In the genomic region with DNA sequence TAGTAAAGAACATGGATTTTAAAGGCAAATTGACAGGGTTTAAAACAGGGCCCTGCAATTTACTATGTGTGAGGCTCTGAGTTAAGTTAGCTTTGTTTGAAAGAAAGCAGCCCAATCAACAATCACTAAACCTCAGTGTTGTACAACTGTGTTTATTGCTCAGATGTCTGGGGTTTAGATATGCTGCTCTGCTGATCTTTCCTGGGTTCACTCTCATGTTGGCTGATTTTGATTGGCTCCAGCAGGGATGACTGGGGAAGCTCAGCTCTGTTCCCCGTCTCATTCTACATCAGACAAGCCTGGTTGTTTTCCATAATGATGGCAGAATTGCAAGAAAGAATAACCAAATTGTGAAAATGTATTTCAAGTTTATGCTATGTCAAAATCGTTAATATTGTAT, we compare ENCODE assay signal across 7 cellular contexts. TPM values are rescaled to one million over a fixed set of nuclear protein-coding genes. Genes with fewer than 3 reads are reported as not detected.
"Had no signal": no experiment of that assay in that cellular context is flagged by ENCODE, and none has a peak within 500 bp of the region (broad histone marks: within the 10 kb centered on the region; RNA-seq: fewer than 3 reads in every experiment).

No MANE protein-coding gene starts in this region.

- DNase-seq: GOT3, IMR-90, KG1 had no signal

- H3K36me3 ChIP-seq: HAP-1 had no signal

- ATAC-seq: HCT116, K562 had no signal

- H3K4me3 ChIP-seq: HAP-1, K562 had no signal

- H3K4me1 ChIP-seq: HAP-1 had no signal

- H3K9me3 ChIP-seq: HAP-1 had no signal

RNA-seq across cellular contexts. Expression of a gene that starts 10.9 kb away (rescaled TPM):
- total RNA-seq: HT-29, IMR-90, K562 had no signal
